In the genomic region with DNA sequence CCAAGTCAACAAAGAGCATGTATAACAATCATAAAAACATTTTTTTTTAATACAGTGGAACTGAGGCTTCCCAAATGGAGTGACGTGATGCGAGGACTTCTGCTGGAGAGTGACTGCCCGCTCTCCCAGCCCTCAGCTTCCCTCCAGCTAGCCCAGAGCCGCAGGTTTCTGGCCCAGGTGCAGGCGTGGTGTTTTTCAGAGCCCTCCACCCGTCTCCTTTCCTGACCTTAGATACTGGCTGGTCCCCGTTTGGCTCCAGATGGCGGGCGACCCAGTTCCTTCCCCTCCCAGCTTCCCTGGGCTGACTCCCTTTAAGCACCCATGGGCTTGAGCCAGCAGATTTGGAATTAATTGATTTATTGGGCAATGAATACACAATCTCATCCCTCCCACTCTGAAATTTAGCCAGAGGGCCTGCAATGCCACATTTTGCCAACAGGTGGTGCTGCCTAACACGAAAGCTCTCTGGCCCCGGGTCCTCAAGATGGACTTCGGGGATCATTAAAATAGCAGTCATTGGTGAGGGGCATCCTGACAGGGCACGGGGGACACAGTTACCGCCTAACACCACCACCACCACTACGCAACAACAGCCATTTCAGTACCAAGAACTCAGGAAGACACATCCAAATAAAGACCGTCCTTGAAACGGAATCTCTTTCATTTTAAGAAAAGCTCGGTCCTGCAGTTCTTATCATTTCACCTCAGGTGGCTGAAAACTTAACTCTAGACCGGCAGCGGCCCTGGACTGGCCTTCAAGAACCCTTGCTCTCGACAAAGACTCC, we compare ENCODE assay signal across 8 cellular contexts. TPM values are rescaled to one million over a fixed set of nuclear protein-coding genes. Genes with fewer than 3 reads are reported as not detected.
A peak's percentile ranks its signal among the peaks of the same experiment; 100 is the strongest.
DNase-seq lines count a peak whose midpoint lies in the region; ATAC-seq, FAIRE-seq and TF ChIP-seq lines count a peak whose summit lies in the region.

No MANE protein-coding gene starts in this region.

- WGBS in liver = 15% methylated on average over 21 of the region's 21 CpGs

- peak; percentile 69 for ATAC-seq in activated CD4-positive, alpha-beta T cell treated with anti-CD3 and anti-CD28 coated beads for 36 hours
- ATAC-seq in HG02623 (IDR thresholded peaks at IDR 0.05; ENCODE audit: unreplicated experiment) = no peak

- TF ChIP-seq RAD21 in liver (IDR thresholded peaks at IDR 0.05) = peak; percentile 92 to 93

- H3K36me3 ChIP-seq in ACC112 (ENCODE audit: insufficient read depth, low read length) (no peaks in the 10 kb centered on the region), liver (ENCODE audit: control insufficient read depth in 4 of 4, insufficient read depth in 3 of 4, low read depth in 1 of 4, low read length in 3 of 4) (peaks cover 0 to 5% (median 2%) of the 10 kb centered on the region in 4 donors)

- no peaks in the 10 kb centered on the region for H3K27me3 ChIP-seq in ACC112 (ENCODE audit: insufficient read depth, low read length)
- no peaks in the 10 kb centered on the region for H3K27me3 ChIP-seq in liver (ENCODE audit: control insufficient read depth in 4 of 4, insufficient read depth in 4 of 4, low read length in 3 of 4)

- POLR2A ChIA-PET in activated CD4-positive, alpha-beta T cell treated with anti-CD3 and anti-CD28 coated beads for 36 hours (lab: Charles Lee) = interaction anchor here (0.9 kb wide), 1 partner anchor 35 kb away, joined by 4 read pairs; no protein-coding TSS in a partner anchor

- H3K4me1 Mint-ChIP-seq in activated CD4-positive, alpha-beta T cell treated with anti-CD3 and anti-CD28 coated beads for 36 hours = peaks cover 10% of the 10 kb centered on the region

- CTCF ChIA-PET in activated CD4-positive, alpha-beta T cell treated with anti-CD3 and anti-CD28 coated beads for 36 hours (lab: Charles Lee) = interaction anchor here (0.6 to 5.8 kb wide), 30 partner anchors 9 to 376 kb away, joined by 3 to 74 read pairs (median 4); no protein-coding TSS in a partner anchor

- peak overlapping the region; percentile 50 for H2AFZ ChIP-seq in ACC112 (ENCODE audit: low read length, unreplicated experiment)

- peak; percentile 58 for DNase-seq in GM18507 (ENCODE audit: extremely low spot score, insufficient read length, low read depth)
- peak; percentile 68 for DNase-seq in NCI-H2227 treated with DMSO at 0.1 percent for 48 hours (lab: John Stamatoyannopoulos, UW)
- peak; percentile 88 for DNase-seq in activated CD4-positive, alpha-beta T cell treated with anti-CD3 and anti-CD28 coated beads for 36 hours
- peak; percentile 83 for DNase-seq in cerebellar cortex (ENCODE audit: low spot score)
- DNase-seq in stimulated activated CD4-positive, alpha-beta T cell treated with anti-CD3 and anti-CD28 coated beads, TNF-alpha, amount 100 ng/mL, for 1 hour (ENCODE audit: low read depth in 3 of 3, low spot score in 1 of 3) = peak; percentile 25 to 79 (median 62)

- H3K36me3 Mint-ChIP-seq in activated CD4-positive, alpha-beta T cell treated with anti-CD3 and anti-CD28 coated beads for 36 hours (ENCODE audit: low read depth) = peaks cover 1% of the 10 kb centered on the region

- no peaks in the 10 kb centered on the region for H3K9me3 ChIP-seq in liver (ENCODE audit: control insufficient read depth in 4 of 4, low read length in 3 of 4)

- intact Hi-C loops in activated CD4-positive, alpha-beta T cell treated with anti-CD3 and anti-CD28 coated beads for 36 hours (cut with DNase I, micrococcal nuclease) = loop anchor here (1.0 to 10.0 kb wide), 6 partner anchors 35 to 587 kb away; partner anchors contain the start of gene XXYLT1 (in 1 of the 2)

- no peaks in the 10 kb centered on the region for H3K27me3 Mint-ChIP-seq in activated CD4-positive, alpha-beta T cell treated with anti-CD3 and anti-CD28 coated beads for 36 hours

- H3K4me3 Mint-ChIP-seq in activated CD4-positive, alpha-beta T cell treated with anti-CD3 and anti-CD28 coated beads for 36 hours = peak overlapping the region; percentile 50

- H3K79me2 ChIP-seq in ACC112 (ENCODE audit: control insufficient read depth, insufficient read depth, low read length, unreplicated experiment) = no peaks in the 10 kb centered on the region

- H3K9me3 Mint-ChIP-seq in activated CD4-positive, alpha-beta T cell treated with anti-CD3 and anti-CD28 coated beads for 36 hours (ENCODE audit: low read depth) = no peaks in the 10 kb centered on the region

- no peak overlapping the region for H3K27ac ChIP-seq in ACC112 (ENCODE audit: low read depth, low read length)
- H3K27ac ChIP-seq in liver (ENCODE audit: low read depth in 1 of 2, low read length in 2 of 2) = no peak overlapping the region

- H3K4me1 ChIP-seq in ACC112 (ENCODE audit: control insufficient read depth, insufficient read depth, low read length, unreplicated experiment) (peaks cover 6% of the 10 kb centered on the region), liver (ENCODE audit: control insufficient read depth in 4 of 4, insufficient read depth in 4 of 4, low read length in 3 of 4) (peaks cover 0 to 19% (median 9%) of the 10 kb centered on the region in 4 donors)

- peak; percentile 99 for TF ChIP-seq CTCF in liver (IDR thresholded peaks at IDR 0.05; ENCODE audit: low read depth, low read length, missing input control)

- peak; percentile 49 for FAIRE-seq in GM18507 (lab: Jason Lieb, UNC)

- no peak overlapping the region for H3K27ac Mint-ChIP-seq in activated CD4-positive, alpha-beta T cell treated with anti-CD3 and anti-CD28 coated beads for 36 hours

- H3K9ac ChIP-seq in liver (ENCODE audit: low read depth in 1 of 2, low read length in 2 of 2) = no peak overlapping the region

- H3K4me3 ChIP-seq in ACC112 (ENCODE audit: low read depth, low read length) = peak overlapping the region; percentile 38
- peak overlapping the region in 1 of 3 donors; percentile 34 for H3K4me3 ChIP-seq in liver (ENCODE audit: low read depth in 1 of 3, low read length in 3 of 3)

TF ChIP-seq in liver, 16 proteins besides CTCF, POLR2A, EP300 and RAD21:
- TF ChIP-seq JUND (IDR thresholded peaks at IDR 0.05) (no peak), MAX (IDR thresholded peaks at IDR 0.05) (no peak), YY1 (IDR thresholded peaks at IDR 0.05) (peak; percentile 19), HNF4A (conservative IDR thresholded peaks at IDR 0.05) (peak; percentile 30 to 68), SP1 (IDR thresholded peaks at IDR 0.05) (no peak), RXRA (IDR thresholded peaks at IDR 0.05) (peak in 1 of 2 donors; percentile 10)

RNA-seq across cellular contexts. Expression of gene MUC4, which starts 47.5 kb away (rescaled TPM):
- total RNA-seq in activated CD4-positive, alpha-beta T cell treated with anti-CD3 and anti-CD28 coated beads for 36 hours = under 1 TPM; 0.09 to 0.14 TPM
- total RNA-seq in liver = not detected
- polyA plus RNA-seq in liver = not detected

RNA-seq across cellular contexts. Expression of gene TNK2, which starts 49.1 kb away (rescaled TPM):
- total RNA-seq in activated CD4-positive, alpha-beta T cell treated with anti-CD3 and anti-CD28 coated beads for 36 hours = 10 to 100 TPM; 49.9 to 54.2 TPM
- 1 to 10 TPM; 8.3 to 9.4 TPM for total RNA-seq in liver
- polyA plus RNA-seq in liver = 10 to 100 TPM in 1 of 2 donors, 1 to 10 TPM in 1; 4.0 to 12.2 TPM

Comparison
In these comparisons a context has a peak if more than half of its experiments do, and no peak if none do; other contexts are left out.
1. RNA of gene TNK2, which starts 49.1 kb away (total RNA-seq): 49.9 to 54.2 TPM in activated CD4-positive, alpha-beta T cell treated with anti-CD3 and anti-CD28 coated beads for 36 hours; 8.3 to 9.4 TPM in liver; every median in the first group is over 4 times any median in the second.
2. Peak in every context shown above with its lines, with median percentiles within 50 percentile points of each other: DNase-seq.